15 cellular contexts compared by ENCODE assay signal in the genomic region with DNA sequence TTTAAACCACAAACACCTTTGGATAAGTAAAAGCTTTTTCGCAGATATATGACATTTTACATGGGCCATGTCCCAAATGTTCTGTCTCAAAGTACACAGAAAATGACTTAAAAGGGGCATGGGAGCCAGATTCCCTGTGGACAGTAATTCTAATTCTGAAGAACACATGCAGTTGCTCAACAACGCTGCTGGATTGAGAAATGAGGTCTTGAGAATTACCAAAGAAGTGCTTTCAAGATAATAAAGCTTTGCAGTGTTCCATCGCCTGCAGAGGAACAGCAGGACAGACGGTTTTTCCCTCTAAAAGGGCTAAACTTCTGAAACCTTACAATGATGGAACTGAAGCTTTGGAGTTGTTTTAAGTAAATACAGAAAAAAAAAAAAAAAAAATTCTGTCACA.
"Had no signal": no experiment of that assay in that cellular context is flagged by ENCODE, and none has a peak within 500 bp of the region (broad histone marks: within the 10 kb centered on the region; RNA-seq: fewer than 3 reads in every experiment).

No MANE protein-coding gene starts in this region.

- DNase-seq: activated CD4-positive, alpha-beta T cell treated with anti-CD3 and anti-CD28 coated beads for 4 hours; activated CD8-positive, alpha-beta memory T cell treated with anti-CD3 and anti-CD28 coated beads, Interleukin-2, amount 50 U/mL, for 48 hours; activated CD8-positive, alpha-beta T cell treated with anti-CD3 and anti-CD28 coated beads for 36 hours; activated naive CD4-positive, alpha-beta T cell treated with anti-CD3 and anti-CD28 coated beads, Interleukin-2, amount 10 ng/mL, durations not matched to agents 7 days and 5 days; central memory CD4-positive, alpha-beta T cell; effector memory CD8-positive, alpha-beta T cell; occipital lobe; stimulated activated CD4-positive, alpha-beta T cell treated with anti-CD3 and anti-CD28 coated beads, Interleukin-12 subunit alpha, Interleukin-12 subunit beta, amount 100 ng/mL, for 4 hours; stimulated activated naive CD8-positive, alpha-beta T cell treated with anti-CD3 and anti-CD28 coated beads, Interleukin-15, Interleukin-2, amounts not matched to agents 100 U/mL and 50 U/mL, for 24 hours; T-helper 1 cell; WERI-Rb-1 had no signal

- H3K4me3 ChIP-seq: adrenal gland, suprapubic skin had no signal

- H3K27ac ChIP-seq: adrenal gland, epithelial cell of prostate, suprapubic skin, WERI-Rb-1 had no signal

- ATAC-seq: activated CD8-positive, alpha-beta T cell treated with anti-CD3 and anti-CD28 coated beads for 36 hours; effector memory CD8-positive, alpha-beta T cell; natural killer cell treated with Interleukin-12 subunit alpha and Interleukin-12 subunit beta and Interleukin-15 and Interleukin-18, amount 100 ng/mL, for 72 hours; stimulated activated naive CD8-positive, alpha-beta T cell treated with anti-CD3 and anti-CD28 coated beads, Interleukin-15, Interleukin-2, amounts not matched to agents 100 U/mL and 50 U/mL, for 24 hours had no signal

- H3K36me3 ChIP-seq: adrenal gland, suprapubic skin, WERI-Rb-1 had no signal

- H3K27me3 ChIP-seq: adrenal gland, suprapubic skin had no signal

- H3K9me3 ChIP-seq: adrenal gland, suprapubic skin had no signal

- H3K4me1 ChIP-seq: adrenal gland, suprapubic skin had no signal
